In the genomic region with DNA sequence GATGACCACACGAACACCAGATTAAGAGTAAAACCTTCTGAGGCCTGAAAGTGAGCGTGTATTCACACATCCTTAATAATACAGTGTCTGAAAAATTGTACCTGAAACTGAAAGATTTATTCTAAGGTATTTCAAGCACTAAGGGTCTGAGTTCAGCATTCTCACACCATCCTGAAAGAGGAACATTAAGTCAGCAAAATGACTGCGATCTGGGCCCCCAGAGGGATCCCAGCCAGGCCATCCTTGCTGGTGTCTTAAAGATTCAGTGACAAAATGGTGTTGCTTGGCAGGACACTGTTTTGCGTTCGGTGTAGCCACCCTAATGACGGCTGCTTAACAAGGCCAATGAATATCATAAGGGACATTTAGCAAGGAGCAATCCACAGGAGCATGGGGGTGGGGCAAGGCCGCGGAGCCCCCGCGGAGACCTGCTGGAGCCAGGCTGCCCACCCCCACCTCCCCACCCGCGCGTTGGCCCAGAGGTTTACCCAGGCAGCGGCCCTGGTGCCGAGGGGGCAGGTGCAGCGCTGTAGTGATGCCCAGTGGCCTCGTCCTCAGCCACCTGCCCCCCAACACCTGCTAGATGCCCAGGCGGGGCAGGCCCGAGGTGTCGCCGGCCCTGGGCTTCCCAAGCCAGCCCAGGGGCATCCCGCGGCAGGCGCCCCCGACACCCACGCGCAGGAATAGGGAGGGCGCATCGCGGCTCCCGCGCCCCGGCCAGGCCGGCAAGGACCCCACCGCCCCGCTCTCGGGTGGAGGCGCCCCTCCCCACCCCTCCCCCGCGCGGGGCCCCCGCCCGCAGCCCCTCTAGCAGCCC, we compare ENCODE assay signal across 9 cellular contexts. TPM values are rescaled to one million over a fixed set of nuclear protein-coding genes. Genes with fewer than 3 reads are reported as not detected.
DNase-seq lines count a peak whose midpoint lies in the region; FAIRE-seq and TF ChIP-seq lines count a peak whose summit lies in the region.
"Had no signal": no experiment of that assay in that cellular context is flagged by ENCODE, and none has a peak within 500 bp of the region (broad histone marks: within the 10 kb centered on the region; RNA-seq: fewer than 3 reads in every experiment).

No MANE protein-coding gene starts in this region.

- TF ChIP-seq CTCF in ascending aorta (IDR thresholded peaks at IDR 0.05) (no peak), thyroid gland (IDR thresholded peaks at IDR 0.05) (no peak)

- peak overlapping the region; percentile 71 to 98 for H3K4me3 ChIP-seq in ascending aorta
- H3K4me3 ChIP-seq in thyroid gland (replicated peaks in 1 of 3), result peak overlapping the region in 1 of 3 donors; percentile 46

- peak; percentile 38 for FAIRE-seq in islet of Langerhans (lab: Jason Lieb, UNC)

- no peaks in the 10 kb centered on the region for H3K36me3 ChIP-seq in ascending aorta
- no peaks in the 10 kb centered on the region for H3K36me3 ChIP-seq in thyroid gland
- H3K36me3 ChIP-seq: adrenal gland had no signal

- H3K9me3 ChIP-seq in ascending aorta (no peaks in the 10 kb centered on the region), thyroid gland (no peaks in the 10 kb centered on the region)
- H3K9me3 ChIP-seq: adrenal gland had no signal

- peak overlapping the region; percentile 74 to 80 for H3K27ac ChIP-seq in ascending aorta
- no peak overlapping the region for H3K27ac ChIP-seq in thyroid gland

- 30 to 44% methylated on average over 13 to 17 of the region's 43 CpGs for WGBS in thyroid gland, 2 donors

- H3K27me3 ChIP-seq in ascending aorta (no peaks in the 10 kb centered on the region), thyroid gland (no peaks in the 10 kb centered on the region)

- H3K4me1 ChIP-seq in ascending aorta (peaks cover 0 to 3% of the 10 kb centered on the region in 2 donors), thyroid gland (peaks cover 0 to 7% of the 10 kb centered on the region in 2 donors)

- peak; percentile 14 for DNase-seq in NCI-H345 (lab: John Stamatoyannopoulos, UW)
- DNase-seq in NCI-H345 treated with DMSO at 0.1 percent for 48 hours (lab: John Stamatoyannopoulos, UW; ENCODE audit: unreplicated experiment), result no peak
- no peak for DNase-seq in ascending aorta (ENCODE audit: low spot score in 2 of 2)
- peak; percentile 4 to 14 for DNase-seq in thyroid gland
- DNase-seq in NCI-H1105 treated with DMSO at 0.1 percent for 48 hours (lab: John Stamatoyannopoulos, UW), result no peak
- no peak for DNase-seq in NCI-H2029 treated with DMSO at 0.1 percent for 48 hours (lab: John Stamatoyannopoulos, UW)
- DNase-seq in SKM-1 (lab: John Stamatoyannopoulos, UW; ENCODE audit: unreplicated experiment), result no peak

- intact Hi-C loops in ascending aorta (cut with DNase I), result loop anchor here (2.0 kb wide), 1 partner anchor 37 kb away; the partner anchor contains the start of gene ITGBL1
- intact Hi-C loops in thyroid gland (cut with DNase I), result no loop called here

- TF ChIP-seq POLR2A in thyroid gland (IDR thresholded peaks at IDR 0.05), result no peak

RNA-seq across cellular contexts. Expression of gene NALCN, which starts 0.7 kb away (rescaled TPM):
- total RNA-seq in ascending aorta, result 18.5 TPM
- total RNA-seq in thyroid gland, result 1 to 10 TPM; 2.3 to 6.4 (median 4.4) TPM

RNA-seq across cellular contexts. Expression of gene ITGBL1, which starts 36.9 kb away (rescaled TPM):
- total RNA-seq in ascending aorta (47.1 TPM), thyroid gland (10 to 100 TPM in 1 of 4 donors, 1 to 10 TPM in 3; 3.4 to 20.6 (median 4.5) TPM)

Comparison
In these comparisons a context has a peak if more than half of its experiments do, and no peak if none do; other contexts are left out.
1. DNase-seq: peak in NCI-H345 (single experiment) and thyroid gland (2 of 2); none in NCI-H345 treated with DMSO at 0.1 percent for 48 hours (single experiment), ascending aorta (0 of 2), NCI-H1105 treated with DMSO at 0.1 percent for 48 hours (single experiment), NCI-H2029 treated with DMSO at 0.1 percent for 48 hours (single experiment) and SKM-1 (single experiment).
2. H3K27ac ChIP-seq: peak in ascending aorta (2 of 2); none in thyroid gland (0 of 3).